16 cellular contexts compared by ENCODE assay signal in the genomic region with DNA sequence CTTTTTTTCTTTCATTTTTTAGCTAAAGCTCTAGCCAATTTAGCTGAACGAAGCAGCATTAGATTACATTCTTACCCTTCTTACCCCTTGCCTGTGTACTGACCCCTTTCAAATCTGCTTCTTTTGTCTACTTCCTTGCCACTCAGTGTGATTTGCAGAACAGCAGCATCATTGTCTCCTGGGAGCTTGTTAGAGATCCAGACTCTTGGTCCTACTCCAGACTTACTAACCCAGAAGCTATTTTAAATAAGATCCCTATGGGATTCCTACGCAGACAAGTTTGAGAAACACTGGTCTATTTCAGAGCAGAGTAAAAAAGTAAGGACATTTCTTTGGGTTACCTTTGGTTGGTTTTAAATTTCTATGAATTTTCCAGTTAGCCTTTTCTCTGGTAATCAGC. TPM values are rescaled to one million over a fixed set of nuclear protein-coding genes. Genes with fewer than 3 reads are reported as not detected.
DNase-seq lines count a peak whose midpoint lies in the region; ATAC-seq lines count a peak whose summit lies in the region.
"Had no signal": no experiment of that assay in that cellular context is flagged by ENCODE, and none has a peak within 500 bp of the region (broad histone marks: within the 10 kb centered on the region; RNA-seq: fewer than 3 reads in every experiment).

No MANE protein-coding gene starts in this region.

- no peaks in the 10 kb centered on the region for H3K36me3 ChIP-seq in H7 (replicated peaks; ENCODE audit: control insufficient read depth, insufficient read depth, low read length)
- H3K36me3 ChIP-seq: sigmoid colon, SJCRH30, thyroid gland had no signal

- H3K27me3 ChIP-seq in H7 (ENCODE audit: control insufficient read depth, insufficient read depth, low read length): no peaks in the 10 kb centered on the region
- H3K27me3 ChIP-seq: sigmoid colon, SJCRH30, thyroid gland had no signal

- H3K4me3 ChIP-seq in H7 (ENCODE audit: insufficient read depth, low read depth, low read length): no peak overlapping the region
- H3K4me3 ChIP-seq: sigmoid colon, SJCRH30, thyroid gland had no signal

- no peak for ATAC-seq in HG03139 (IDR thresholded peaks at IDR 0.05; ENCODE audit: unreplicated experiment)

- DNase-seq in DMS 273 (lab: John Stamatoyannopoulos, UW; ENCODE audit: unreplicated experiment): peak; percentile 13
- DNase-seq in DMS 273 treated with DMSO at 0.1 percent for 48 hours (lab: John Stamatoyannopoulos, UW): no peak
- peak; percentile 22 for DNase-seq in brain pericyte (ENCODE audit: low read depth, low spot score)
- DNase-seq in hepatic stellate cell (ENCODE audit: low spot score): peak; percentile 45
- DNase-seq in smooth muscle cell of the brain vasculature (ENCODE audit: low read depth, low spot score): peak; percentile 21
- DNase-seq in H7: no peak
- DNase-seq in NAMALWA (ENCODE audit: low spot score): no peak
- DNase-seq: activated B cell treated with CpG ODN at 0.5 μM for 24 hours; effector CD8-positive, alpha-beta T cell; mesendoderm; MM.1S; NCI-H774; sigmoid colon; thyroid gland had no signal

RNA-seq across cellular contexts. Expression of a gene that starts 13.8 kb away (rescaled TPM):
- total RNA-seq in H7 (2014; rRNA removed; shearing (Covaris generic)): 0.44 and 0.52 TPM in 2 replicates

RNA-seq across cellular contexts. Expression of a gene that starts 31.3 kb away (rescaled TPM):
- total RNA-seq in H7 (2014; rRNA removed; shearing (Covaris generic)): 10.7 and 16.8 TPM in 2 replicates

RNA-seq across cellular contexts. Expression of a gene that starts 31.5 kb away (rescaled TPM):
- 11.1 and 18.1 TPM in 2 replicates for total RNA-seq in H7 (2014; rRNA removed; shearing (Covaris generic))

Comparison
In these comparisons a context has a peak if more than half of its experiments do, and no peak if none do; other contexts are left out.
1. DNase-seq: peak in DMS 273 (single experiment), brain pericyte (single experiment), hepatic stellate cell (single experiment) and smooth muscle cell of the brain vasculature (single experiment); none in DMS 273 treated with DMSO at 0.1 percent for 48 hours (single experiment), H7 (single experiment) and NAMALWA (single experiment).